21 cellular contexts compared by ENCODE assay signal in the genomic region with DNA sequence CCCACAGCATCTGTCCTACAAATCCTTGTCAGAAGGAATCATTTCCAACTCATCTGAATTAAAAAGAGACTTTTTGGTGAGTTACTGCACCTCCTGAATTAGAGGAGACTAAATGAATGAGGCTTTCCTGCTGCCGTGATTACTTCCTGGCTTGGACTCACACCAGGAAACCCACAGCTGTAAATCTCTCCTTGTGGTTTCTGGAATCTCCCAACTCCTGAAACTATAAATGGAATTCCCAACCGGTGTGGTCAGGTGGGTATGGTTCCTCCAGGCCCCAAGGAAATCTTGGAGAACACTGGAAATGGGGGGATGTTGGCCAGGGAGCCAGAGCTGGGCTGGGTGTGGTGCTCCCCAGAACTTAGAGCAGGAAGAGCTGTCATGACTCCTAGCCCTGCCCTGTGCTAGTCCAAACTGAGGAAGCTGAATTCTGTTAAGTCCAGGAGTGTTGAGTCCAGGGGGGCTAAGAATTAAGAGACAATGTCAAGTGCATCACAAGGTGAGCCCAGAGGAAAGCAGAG.
DNase-seq lines count a peak whose midpoint lies in the region; ATAC-seq, FAIRE-seq and TF ChIP-seq lines count a peak whose summit lies in the region.
"Had no signal": no experiment of that assay in that cellular context is flagged by ENCODE, and none has a peak within 500 bp of the region (broad histone marks: within the 10 kb centered on the region; RNA-seq: fewer than 3 reads in every experiment).

No MANE protein-coding gene starts in this region.

- H3K36me3 Mint-ChIP-seq in activated CD8-positive, alpha-beta memory T cell treated with anti-CD3 and anti-CD28 coated beads, Interleukin-2, amount 10 ng/mL, durations not matched to agents 7 days and 5 days = no peaks in the 10 kb centered on the region

- H3K4me1 ChIP-seq in keratinocyte (ENCODE audit: control insufficient read depth, extremely low read depth, insufficient read depth, low read length) (peaks cover 5% of the 10 kb centered on the region), suprapubic skin (no peaks in the 10 kb centered on the region)
- H3K4me1 ChIP-seq: colonic mucosa, prostate gland had no signal

- H3K27me3 Mint-ChIP-seq in activated CD8-positive, alpha-beta memory T cell treated with anti-CD3 and anti-CD28 coated beads, Interleukin-2, amount 10 ng/mL, durations not matched to agents 7 days and 5 days = peaks cover 21% of the 10 kb centered on the region

- TF ChIP-seq CTCF in keratinocyte (optimal IDR thresholded peaks at IDR 0.05 in 1 of 3, IDR thresholded peaks at IDR 0.05 in 1 of 3, conservative IDR thresholded peaks at IDR 0.05 in 1 of 3; ENCODE audit: extremely low read depth in 1 of 3, insufficient read depth in 2 of 3, low read length in 3 of 3) = no peak
- TF ChIP-seq CTCF in suprapubic skin (IDR thresholded peaks at IDR 0.05) = no peak

- ATAC-seq in activated CD8-positive, alpha-beta memory T cell treated with anti-CD3 and anti-CD28 coated beads, Interleukin-2, amount 10 ng/mL, durations not matched to agents 7 days and 5 days = no peak
- ATAC-seq in GM18867 (IDR thresholded peaks at IDR 0.05; ENCODE audit: unreplicated experiment) (no peak), HG03565 (IDR thresholded peaks at IDR 0.05; ENCODE audit: unreplicated experiment) (no peak)

- no peaks in the 10 kb centered on the region for H3K36me3 ChIP-seq in keratinocyte (ENCODE audit: control insufficient read depth in 2 of 2, extremely low read depth in 1 of 2, insufficient read depth in 2 of 2, low read length in 2 of 2)
- H3K36me3 ChIP-seq in suprapubic skin = no peaks in the 10 kb centered on the region
- H3K36me3 ChIP-seq: colonic mucosa, prostate gland had no signal

- no peak for FAIRE-seq in keratinocyte (lab: Jason Lieb, UNC)
- FAIRE-seq: GM12892, TTC549 had no signal

- no peaks in the 10 kb centered on the region for H4K20me1 ChIP-seq in keratinocyte (ENCODE audit: control insufficient read depth, extremely low read depth, insufficient read depth, low read length)

- H3K4me3 ChIP-seq in keratinocyte (ENCODE audit: control insufficient read depth in 2 of 3, extremely low read depth in 1 of 3, insufficient read depth in 2 of 3, low read depth in 1 of 3, low read length in 3 of 3) (no peak overlapping the region), suprapubic skin (no peak overlapping the region)
- H3K4me3 ChIP-seq: colonic mucosa, prostate gland had no signal

- H3K27me3 ChIP-seq in keratinocyte (ENCODE audit: control insufficient read depth, extremely low read depth, insufficient read depth, low read length) (peaks cover 5% of the 10 kb centered on the region), suprapubic skin (peaks cover 19% of the 10 kb centered on the region)
- H3K27me3 ChIP-seq: colonic mucosa had no signal

- peak; percentile 4 for DNase-seq in activated CD8-positive, alpha-beta memory T cell treated with anti-CD3 and anti-CD28 coated beads for 24 hours
- DNase-seq in activated CD8-positive, alpha-beta memory T cell treated with anti-CD3 and anti-CD28 coated beads, Interleukin-2, amount 10 ng/mL, durations not matched to agents 7 days and 5 days = no peak
- DNase-seq in amniotic epithelial cell (ENCODE audit: low read depth) (peak; percentile 28), keratinocyte (ENCODE audit: low read depth, low spot score) (no peak), suprapubic skin (ENCODE audit: low spot score in 2 of 2) (peak; percentile 5 to 7), DMS153 treated with DMSO at 0.1 percent for 48 hours (lab: John Stamatoyannopoulos, UW; ENCODE audit: unreplicated experiment) (no peak)
- DNase-seq: activated CD4-positive, alpha-beta T cell treated with anti-CD3 and anti-CD28 coated beads for 4 hours; activated naive CD4-positive, alpha-beta T cell treated with Interleukin-2 at 50 U/mL for 16 hours; anterior cingulate cortex; colonic mucosa; GF-D8; mesendoderm; NCI-H1436 treated with DMSO at 0.1 percent for 48 hours; nephron progenitor cell; RPMI8226 had no signal

- H3K9me3 ChIP-seq in keratinocyte (ENCODE audit: control insufficient read depth, low read depth, low read length) (no peaks in the 10 kb centered on the region), suprapubic skin (no peaks in the 10 kb centered on the region)
- H3K9me3 ChIP-seq: colonic mucosa, prostate gland had no signal

- CTCF ChIA-PET in activated CD8-positive, alpha-beta memory T cell treated with anti-CD3 and anti-CD28 coated beads, Interleukin-2, amount 10 ng/mL, durations not matched to agents 7 days and 5 days (lab: Charles Lee) = no interaction called here

- no peak for TF ChIP-seq EP300 in suprapubic skin (IDR thresholded peaks at IDR 0.05)

- H3K4me1 Mint-ChIP-seq in activated CD8-positive, alpha-beta memory T cell treated with anti-CD3 and anti-CD28 coated beads, Interleukin-2, amount 10 ng/mL, durations not matched to agents 7 days and 5 days = no peaks in the 10 kb centered on the region

- no peak overlapping the region for H3K27ac Mint-ChIP-seq in activated CD8-positive, alpha-beta memory T cell treated with anti-CD3 and anti-CD28 coated beads, Interleukin-2, amount 10 ng/mL, durations not matched to agents 7 days and 5 days
- H3K27ac Mint-ChIP-seq: nephron progenitor cell had no signal

- H3K9me1 ChIP-seq in keratinocyte (ENCODE audit: control insufficient read depth, extremely low read depth, insufficient read depth, low read length) = no peaks in the 10 kb centered on the region

- H3K9me3 Mint-ChIP-seq in activated CD8-positive, alpha-beta memory T cell treated with anti-CD3 and anti-CD28 coated beads, Interleukin-2, amount 10 ng/mL, durations not matched to agents 7 days and 5 days (ENCODE audit: low read depth) = no peaks in the 10 kb centered on the region

- H3K79me2 ChIP-seq in keratinocyte (ENCODE audit: control insufficient read depth, insufficient read depth, low read length) = no peaks in the 10 kb centered on the region

- H2AFZ ChIP-seq in keratinocyte (ENCODE audit: control insufficient read depth, low read length) = no peak overlapping the region

- no peak overlapping the region for H3K4me3 Mint-ChIP-seq in activated CD8-positive, alpha-beta memory T cell treated with anti-CD3 and anti-CD28 coated beads, Interleukin-2, amount 10 ng/mL, durations not matched to agents 7 days and 5 days
- H3K4me3 Mint-ChIP-seq: nephron progenitor cell had no signal

- TF ChIP-seq POLR2A in suprapubic skin (IDR thresholded peaks at IDR 0.05) = no peak

- H3K9ac ChIP-seq in keratinocyte (ENCODE audit: control insufficient read depth, extremely low read depth, insufficient read depth, low read length) = no peak overlapping the region

- peak overlapping the region; percentile 25 for H3K4me2 ChIP-seq in keratinocyte (ENCODE audit: control insufficient read depth, extremely low read depth, insufficient read depth, low read depth, low read length)

- 0% methylated on average over 2 of the region's 2 CpGs for WGBS in suprapubic skin

- dilution Hi-C loops in keratinocyte (cut with MboI; ENCODE audit: extremely low pct_ligation_motif_present, low sequenced_read_pairs) = no loop called here

- H3K27ac ChIP-seq in keratinocyte (ENCODE audit: control insufficient read depth, insufficient read depth, low read length) (no peak overlapping the region), suprapubic skin (no peak overlapping the region)
- H3K27ac ChIP-seq: 22Rv1, colonic mucosa, prostate gland had no signal

Comparison
In these comparisons a context has a peak if more than half of its experiments do, and no peak if none do; other contexts are left out.
1. DNase-seq: peak in activated CD8-positive, alpha-beta memory T cell treated with anti-CD3 and anti-CD28 coated beads for 24 hours (single experiment), amniotic epithelial cell (single experiment) and suprapubic skin (2 of 2); none in activated CD8-positive, alpha-beta memory T cell treated with anti-CD3 and anti-CD28 coated beads, Interleukin-2, amount 10 ng/mL, durations not matched to agents 7 days and 5 days (single experiment), keratinocyte (single experiment) and DMS153 treated with DMSO at 0.1 percent for 48 hours (single experiment).